32 cellular contexts compared by ENCODE assay signal in the genomic region with DNA sequence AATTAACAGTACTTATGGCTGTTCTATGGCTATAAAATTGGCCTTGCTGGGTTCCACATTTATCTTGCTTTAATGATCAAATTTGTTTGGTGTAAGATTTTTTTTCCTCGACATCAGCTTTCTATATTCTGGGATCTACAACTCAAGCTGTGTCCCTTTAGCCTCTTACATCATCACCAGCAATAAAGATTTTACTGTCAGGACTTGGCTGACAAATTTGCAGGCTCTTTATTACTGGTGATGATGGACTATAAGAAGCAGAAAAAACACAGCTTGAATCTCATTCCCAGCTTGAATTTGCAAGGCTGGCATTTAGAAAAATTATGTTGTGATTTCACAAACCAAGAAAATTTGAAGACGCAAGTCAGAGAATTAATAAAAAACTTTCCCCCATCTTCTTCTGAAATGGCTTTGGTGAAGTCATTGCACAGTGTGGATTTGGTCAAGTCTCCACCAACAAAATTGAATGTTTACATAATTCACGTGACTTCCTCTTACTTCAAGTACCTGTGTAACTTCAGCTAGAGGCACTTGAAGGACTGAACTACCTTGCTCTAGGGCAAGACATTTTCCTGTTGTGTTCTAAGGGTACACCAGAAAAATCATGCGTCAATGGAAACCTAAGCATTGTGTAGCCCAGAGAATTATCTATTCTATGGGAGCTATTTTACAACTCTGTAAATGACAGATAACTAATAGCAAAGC.
"Had no signal": no experiment of that assay in that cellular context is flagged by ENCODE, and none has a peak within 500 bp of the region (broad histone marks: within the 10 kb centered on the region; RNA-seq: fewer than 3 reads in every experiment).

No MANE protein-coding gene starts in this region.

- H3K4me1 Mint-ChIP-seq: activated CD4-positive, alpha-beta T cell treated with anti-CD3 and anti-CD28 coated beads for 36 hours; activated CD4-positive, alpha-beta T cell treated with anti-CD3 and anti-CD28 coated beads, Interleukin-2, amount 10 ng/mL, durations not matched to agents 24 days and 14 days; activated CD8-positive, alpha-beta memory T cell treated with anti-CD3 and anti-CD28 coated beads, Interleukin-2, amount 10 ng/mL, durations not matched to agents 7 days and 5 days; activated naive CD4-positive, alpha-beta T cell treated with anti-CD3 and anti-CD28 coated beads, Interleukin-2, amount 10 ng/mL, durations not matched to agents 7 days and 5 days; activated naive CD8-positive, alpha-beta T cell treated with anti-CD3 and anti-CD28 coated beads, Interleukin-2, amount 10 ng/mL, durations not matched to agents 7 days and 5 days; central memory CD8-positive, alpha-beta T cell; T-cell; T-helper 17 cell had no signal

- H3K36me3 Mint-ChIP-seq: activated CD4-positive, alpha-beta memory T cell treated with anti-CD3 and anti-CD28 coated beads for 36 hours; activated CD8-positive, alpha-beta memory T cell treated with anti-CD3 and anti-CD28 coated beads, Interleukin-2, amount 10 ng/mL, durations not matched to agents 7 days and 5 days; activated naive CD4-positive, alpha-beta T cell treated with anti-CD3 and anti-CD28 coated beads, Interleukin-2, amount 10 ng/mL, durations not matched to agents 7 days and 5 days; activated naive CD4-positive, alpha-beta T cell treated with anti-CD3 and anti-CD28 coated beads, Interleukin-2, amount 50 U/mL, for 72 hours; activated naive CD8-positive, alpha-beta T cell treated with anti-CD3 and anti-CD28 coated beads, Interleukin-2, amount 10 ng/mL, durations not matched to agents 7 days and 5 days; T-cell had no signal

- H3K4me3 ChIP-seq: coronary artery, esophagus squamous epithelium, gastroesophageal sphincter had no signal

- H3K27me3 Mint-ChIP-seq: activated CD4-positive, alpha-beta memory T cell treated with anti-CD3 and anti-CD28 coated beads for 36 hours; activated CD4-positive, alpha-beta T cell treated with anti-CD3 and anti-CD28 coated beads for 36 hours; activated CD4-positive, alpha-beta T cell treated with anti-CD3 and anti-CD28 coated beads, Interleukin-2, amount 10 ng/mL, durations not matched to agents 24 days and 14 days; activated CD8-positive, alpha-beta memory T cell treated with anti-CD3 and anti-CD28 coated beads, Interleukin-2, amount 10 ng/mL, durations not matched to agents 7 days and 5 days; activated naive CD4-positive, alpha-beta T cell treated with anti-CD3 and anti-CD28 coated beads, Interleukin-2, amount 10 ng/mL, durations not matched to agents 7 days and 5 days; activated naive CD8-positive, alpha-beta T cell treated with anti-CD3 and anti-CD28 coated beads, Interleukin-2, amount 10 ng/mL, durations not matched to agents 7 days and 5 days; central memory CD8-positive, alpha-beta T cell; T-cell; T-helper 17 cell had no signal

- H3K36me3 ChIP-seq: brain microvascular endothelial cell, esophagus squamous epithelium, gastroesophageal sphincter had no signal

- H3K27me3 ChIP-seq: brain microvascular endothelial cell, esophagus squamous epithelium, gastroesophageal sphincter had no signal

- ATAC-seq: activated CD4-positive, alpha-beta T cell treated with anti-CD3 and anti-CD28 coated beads for 36 hours; activated CD8-positive, alpha-beta memory T cell treated with anti-CD3 and anti-CD28 coated beads, Interleukin-2, amount 10 ng/mL, durations not matched to agents 7 days and 5 days; activated CD8-positive, alpha-beta T cell treated with anti-CD3 and anti-CD28 coated beads, Interleukin-2, amount 10 ng/mL, durations not matched to agents 7 days and 5 days; activated naive CD4-positive, alpha-beta T cell treated with anti-CD3 and anti-CD28 coated beads, Interleukin-2, amount 50 U/mL, for 72 hours; gastroesophageal sphincter; T-cell; T-helper 17 cell had no signal

- H3K4me1 ChIP-seq: esophagus squamous epithelium, gastroesophageal sphincter had no signal

- H3K27ac Mint-ChIP-seq: activated CD4-positive, alpha-beta memory T cell treated with anti-CD3 and anti-CD28 coated beads for 36 hours; activated CD4-positive, alpha-beta T cell treated with anti-CD3 and anti-CD28 coated beads for 36 hours; activated CD4-positive, alpha-beta T cell treated with anti-CD3 and anti-CD28 coated beads, Interleukin-2, amount 10 ng/mL, durations not matched to agents 24 days and 14 days; activated CD8-positive, alpha-beta memory T cell treated with anti-CD3 and anti-CD28 coated beads, Interleukin-2, amount 10 ng/mL, durations not matched to agents 7 days and 5 days; activated CD8-positive, alpha-beta T cell treated with anti-CD3 and anti-CD28 coated beads, Interleukin-2, amount 10 ng/mL, durations not matched to agents 7 days and 5 days; activated naive CD4-positive, alpha-beta T cell treated with anti-CD3 and anti-CD28 coated beads, Interleukin-2, amount 10 ng/mL, durations not matched to agents 7 days and 5 days; activated naive CD4-positive, alpha-beta T cell treated with anti-CD3 and anti-CD28 coated beads, Interleukin-2, amount 50 U/mL, for 72 hours; activated naive CD8-positive, alpha-beta T cell treated with anti-CD3 and anti-CD28 coated beads, Interleukin-2, amount 10 ng/mL, durations not matched to agents 7 days and 5 days; activated T-helper 1 cell treated with anti-CD3 and anti-CD28 coated beads, Interleukin-12 subunit alpha, Interleukin-12 subunit beta, Interleukin-2, Interleukin-4 antibody, amounts not matched to agents 30 ng/mL and 10 ng/mL and 1 ng/mL, durations not matched to agents 14 hours and 24 hours and 36 hours; activated T-helper 2 cell treated with anti-CD3 and anti-CD28 coated beads, Interferon-gamma antibody, Interleukin-2, Interleukin-4, amounts not matched to agents 10 μg/mL and 5 μg/mL and 100 μg/mL, durations not matched to agents 14 hours and 24 hours and 36 hours; T-cell; T-helper 17 cell; T-helper 2 cell treated with Interferon-gamma antibody and Interleukin-4, amounts not matched to agents 5 μg/mL and 100 μg/mL, for 36 hours had no signal

- DNase-seq: activated CD4-positive, alpha-beta memory T cell treated with anti-CD3 and anti-CD28 coated beads for 36 hours; activated CD4-positive, alpha-beta T cell treated with anti-CD3 and anti-CD28 coated beads for 36 hours; activated CD4-positive, alpha-beta T cell treated with anti-CD3 and anti-CD28 coated beads, Interleukin-2, amount 10 ng/mL, durations not matched to agents 24 days and 14 days; activated CD4-positive, CD25-positive, alpha-beta regulatory T cell; activated CD4-positive, CD25-positive, alpha-beta regulatory T cell treated with anti-CD3 and anti-CD28 coated beads, Interleukin-2, amount 50 U/mL, for 72 hours; activated CD8-positive, alpha-beta memory T cell treated with anti-CD3 and anti-CD28 coated beads, Interleukin-2, amount 10 ng/mL, durations not matched to agents 7 days and 5 days; activated CD8-positive, alpha-beta memory T cell treated with anti-CD3 and anti-CD28 coated beads, Interleukin-2, amount 50 U/mL, for 4 hours; activated CD8-positive, alpha-beta T cell treated with anti-CD3 and anti-CD28 coated beads, Interleukin-2, amount 10 ng/mL, durations not matched to agents 7 days and 5 days; activated effector memory CD4-positive, alpha-beta T cell treated with anti-CD3 and anti-CD28 coated beads, Interleukin-2, amount 50 U/mL, for 16 hours; activated naive CD4-positive, alpha-beta T cell treated with anti-CD3 and anti-CD28 coated beads, Interleukin-2, amount 10 ng/mL, durations not matched to agents 7 days and 5 days; activated naive CD8-positive, alpha-beta T cell treated with anti-CD3 and anti-CD28 coated beads, Interleukin-2, amount 10 ng/mL, durations not matched to agents 7 days and 5 days; activated T-cell treated with anti-CD3 and anti-CD28 coated beads, Interleukin-2, amount 50 U/mL, for 1 hour; activated T-cell treated with anti-CD3 and anti-CD28 coated beads, Interleukin-2, amount 50 U/mL, for 48 hours; amniotic stem cell; anterior cingulate cortex; brain microvascular endothelial cell; dermis blood vessel endothelial cell; effector CD8-positive, alpha-beta T cell; esophagus squamous epithelium; foreskin melanocyte; SW 1271; T-cell; T-helper 17 cell; T1000 had no signal

- H3K9me3 ChIP-seq: esophagus squamous epithelium, gastroesophageal sphincter had no signal

- H3K27ac ChIP-seq: brain microvascular endothelial cell, coronary artery, epithelial cell of prostate, esophagus squamous epithelium, gastroesophageal sphincter had no signal

- H3K9me3 Mint-ChIP-seq: activated naive CD8-positive, alpha-beta T cell treated with anti-CD3 and anti-CD28 coated beads, Interleukin-2, amount 10 ng/mL, durations not matched to agents 7 days and 5 days had no signal

- H3K4me3 Mint-ChIP-seq: activated CD4-positive, alpha-beta memory T cell treated with anti-CD3 and anti-CD28 coated beads for 36 hours; activated CD4-positive, alpha-beta T cell treated with anti-CD3 and anti-CD28 coated beads for 36 hours; activated CD4-positive, alpha-beta T cell treated with anti-CD3 and anti-CD28 coated beads, Interleukin-2, amount 10 ng/mL, durations not matched to agents 24 days and 14 days; activated CD8-positive, alpha-beta memory T cell treated with anti-CD3 and anti-CD28 coated beads, Interleukin-2, amount 10 ng/mL, durations not matched to agents 7 days and 5 days; activated CD8-positive, alpha-beta T cell treated with anti-CD3 and anti-CD28 coated beads, Interleukin-2, amount 10 ng/mL, durations not matched to agents 7 days and 5 days; activated naive CD4-positive, alpha-beta T cell treated with anti-CD3 and anti-CD28 coated beads, Interleukin-2, amount 10 ng/mL, durations not matched to agents 7 days and 5 days; activated naive CD8-positive, alpha-beta T cell treated with anti-CD3 and anti-CD28 coated beads, Interleukin-2, amount 10 ng/mL, durations not matched to agents 7 days and 5 days; activated T-helper 1 cell treated with anti-CD3 and anti-CD28 coated beads, Interleukin-12 subunit alpha, Interleukin-12 subunit beta, Interleukin-2, Interleukin-4 antibody, amounts not matched to agents 30 ng/mL and 10 ng/mL and 1 ng/mL, durations not matched to agents 14 hours and 24 hours and 36 hours; central memory CD8-positive, alpha-beta T cell; T-cell; T-helper 17 cell; T-helper 2 cell treated with Interferon-gamma antibody and Interleukin-4, amounts not matched to agents 5 μg/mL and 100 μg/mL, for 36 hours had no signal
